ENCODE assay signal across 8 cellular contexts in genomic region chr13:26529441-26529840, GRCh38.
DNase-seq lines count a peak whose midpoint lies in the region; ATAC-seq and TF ChIP-seq lines count a peak whose summit lies in the region.

No MANE protein-coding gene starts in this region.

- ATAC-seq in HG03139 (IDR thresholded peaks at IDR 0.05; ENCODE audit: unreplicated experiment) = no peak

- DNase-seq in NOMO-1 (lab: John Stamatoyannopoulos, UW; ENCODE audit: unreplicated experiment in 2 of 2) = peak; percentile 0 to 5
- DNase-seq in NOMO-1 treated with dmso at 0.1 percent for 144 hours (lab: John Stamatoyannopoulos, UW; ENCODE audit: unreplicated experiment) = no peak
- peak; percentile 49 for DNase-seq in OCI-M1 (lab: John Stamatoyannopoulos, UW)
- peak; percentile 49 to 55 for DNase-seq in erythroblast (lab: John Stamatoyannopoulos, UW)
- peak; percentile 10 for DNase-seq in stimulated activated CD4-positive, alpha-beta T cell treated with anti-CD3 and anti-CD28 coated beads, Interleukin-12 subunit alpha, Interleukin-12 subunit beta, amount 100 ng/mL, for 4 hours
- DNase-seq in cerebellar nuclear complex (lab: John Stamatoyannopoulos, UW) = no peak
- DNase-seq in OCI-M2 (lab: John Stamatoyannopoulos, UW; ENCODE audit: unreplicated experiment) = no peak

- no peak for TF ChIP-seq POLR2A in erythroblast (IDR thresholded peaks at IDR 0.05; ENCODE audit: low read length)

Comparison
In these comparisons a context has a peak if more than half of its experiments do, and no peak if none do; other contexts are left out.
1. DNase-seq: peak in NOMO-1 (2 of 2), OCI-M1 (single experiment), erythroblast (2 of 2) and stimulated activated CD4-positive, alpha-beta T cell treated with anti-CD3 and anti-CD28 coated beads, Interleukin-12 subunit alpha, Interleukin-12 subunit beta, amount 100 ng/mL, for 4 hours (single experiment); none in NOMO-1 treated with dmso at 0.1 percent for 144 hours (single experiment), cerebellar nuclear complex (0 of 2) and OCI-M2 (single experiment).